In the genomic region with DNA sequence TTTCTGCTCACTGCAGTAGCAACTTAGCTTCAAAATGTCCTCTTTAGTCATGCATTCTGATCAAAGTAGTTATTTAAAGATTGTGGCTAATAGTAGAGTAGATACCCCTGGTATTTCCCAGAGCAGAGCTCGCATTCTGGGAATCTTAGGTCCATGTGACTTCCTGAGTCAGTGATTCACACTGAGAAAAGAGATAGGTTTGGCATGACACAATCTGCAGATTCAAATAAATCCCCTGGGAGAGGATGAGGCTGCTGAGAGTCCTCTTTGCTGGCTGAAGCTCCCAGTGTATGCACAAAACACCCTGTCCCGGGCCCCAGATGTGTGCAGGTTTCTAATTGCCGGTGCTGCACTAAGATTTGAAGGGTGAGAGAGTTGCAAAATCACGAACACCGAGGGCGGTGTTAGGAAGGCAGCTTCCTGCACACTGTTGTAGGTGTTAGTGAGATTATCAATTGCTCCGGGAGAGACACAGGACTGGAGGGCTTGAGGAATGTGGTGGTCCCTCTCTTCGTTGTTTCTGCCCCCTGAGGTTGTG, we compare ENCODE assay signal across 10 cellular contexts.
DNase-seq lines count a peak whose midpoint lies in the region; ATAC-seq, FAIRE-seq and TF ChIP-seq lines count a peak whose summit lies in the region.
"Had no signal": no experiment of that assay in that cellular context is flagged by ENCODE, and none has a peak within 500 bp of the region (broad histone marks: within the 10 kb centered on the region; RNA-seq: fewer than 3 reads in every experiment).

No MANE protein-coding gene starts in this region.

- no peak overlapping the region for H3K27ac Mint-ChIP-seq in stimulated activated effector memory CD8-positive, alpha-beta T cell treated with anti-CD3 and anti-CD28 coated beads, Interleukin-12 subunit alpha, Interleukin-12 subunit beta, amount 100 ng/mL, for 72 hours

- H3K4me1 Mint-ChIP-seq in stimulated activated effector memory CD8-positive, alpha-beta T cell treated with anti-CD3 and anti-CD28 coated beads, Interleukin-12 subunit alpha, Interleukin-12 subunit beta, amount 100 ng/mL, for 72 hours = no peaks in the 10 kb centered on the region

- intact Hi-C loops in left colon (cut with DNase I, micrococcal nuclease) = no loop called here

- no peak for TF ChIP-seq POLR2A in GM12892 (IDR thresholded peaks at IDR 0.05; ENCODE audit: low read depth, low read length)

- peak; percentile 46 for DNase-seq in NCI-H2227 (lab: John Stamatoyannopoulos, UW; ENCODE audit: unreplicated experiment)
- no peak for DNase-seq in NCI-H2227 treated with DMSO at 0.1 percent for 48 hours (lab: John Stamatoyannopoulos, UW)
- peak; percentile 73 for DNase-seq in astrocyte of the hippocampus (ENCODE audit: low read depth, low spot score)
- DNase-seq in stimulated activated effector memory CD8-positive, alpha-beta T cell treated with anti-CD3 and anti-CD28 coated beads, Interleukin-12 subunit alpha, Interleukin-12 subunit beta, amount 100 ng/mL, for 72 hours (ENCODE audit: low spot score in 2 of 2) = no peak
- DNase-seq in T1000 (lab: John Stamatoyannopoulos, UW) = no peak
- DNase-seq in GM12892 (ENCODE audit: insufficient read length) = no peak
- no peak for DNase-seq in left colon
- DNase-seq: activated T-cell treated with anti-CD3 and anti-CD28 coated beads, Interleukin-2, amount 50 U/mL, for 1 hour had no signal

- no peak for FAIRE-seq in GM12892 (lab: Jason Lieb, UNC)
- FAIRE-seq: A204.1 had no signal

- H3K36me3 Mint-ChIP-seq in stimulated activated effector memory CD8-positive, alpha-beta T cell treated with anti-CD3 and anti-CD28 coated beads, Interleukin-12 subunit alpha, Interleukin-12 subunit beta, amount 100 ng/mL, for 72 hours = no peaks in the 10 kb centered on the region

- peaks cover 4% of the 10 kb centered on the region for H3K9me3 Mint-ChIP-seq in stimulated activated effector memory CD8-positive, alpha-beta T cell treated with anti-CD3 and anti-CD28 coated beads, Interleukin-12 subunit alpha, Interleukin-12 subunit beta, amount 100 ng/mL, for 72 hours

- peak; percentile 73 for ATAC-seq in HG02981 (IDR thresholded peaks at IDR 0.05; ENCODE audit: unreplicated experiment)
- ATAC-seq in stimulated activated effector memory CD8-positive, alpha-beta T cell treated with anti-CD3 and anti-CD28 coated beads, Interleukin-12 subunit alpha, Interleukin-12 subunit beta, amount 100 ng/mL, for 72 hours = peak; percentile 21
- ATAC-seq in left colon = no peak

- no peak overlapping the region for H3K4me3 Mint-ChIP-seq in stimulated activated effector memory CD8-positive, alpha-beta T cell treated with anti-CD3 and anti-CD28 coated beads, Interleukin-12 subunit alpha, Interleukin-12 subunit beta, amount 100 ng/mL, for 72 hours

Comparison
In these comparisons a context has a peak if more than half of its experiments do, and no peak if none do; other contexts are left out.
1. DNase-seq: peak in NCI-H2227 (single experiment) and astrocyte of the hippocampus (single experiment); none in NCI-H2227 treated with DMSO at 0.1 percent for 48 hours (single experiment), stimulated activated effector memory CD8-positive, alpha-beta T cell treated with anti-CD3 and anti-CD28 coated beads, Interleukin-12 subunit alpha, Interleukin-12 subunit beta, amount 100 ng/mL, for 72 hours (0 of 2), T1000 (single experiment), GM12892 (single experiment) and left colon (0 of 2).